ENCODE assay signal across 1 cellular context in genomic region chr7:56079450-56080185, GRCh38.
TF ChIP-seq lines count a peak whose summit lies in the region.

No MANE protein-coding gene starts in this region.

TF ChIP-seq in endothelial cell of umbilical vein, 7 proteins besides CTCF, POLR2A, EP300 and RAD21 (continued from another document):
- TF ChIP-seq MAX (IDR thresholded peaks at IDR 0.05; ENCODE audit: insufficient read depth, insufficient read length) (no peak), JUN (IDR thresholded peaks at IDR 0.05; ENCODE audit: borderline replicate concordance, insufficient read depth, insufficient read length, low read depth) (no peak)
